ENCODE assay signal across 9 cellular contexts in genomic region chr11:46277313-46277622, GRCh38. TPM values are rescaled to one million over a fixed set of nuclear protein-coding genes. Genes with fewer than 3 reads are reported as not detected.
DNase-seq lines count a peak whose midpoint lies in the region; ATAC-seq and TF ChIP-seq lines count a peak whose summit lies in the region.
"Had no signal": no experiment of that assay in that cellular context is flagged by ENCODE, and none has a peak within 500 bp of the region (broad histone marks: within the 10 kb centered on the region; RNA-seq: fewer than 3 reads in every experiment).

No MANE protein-coding gene starts in this region.

- CTCF ChIA-PET in SK-N-SH (lab: Yijun Ruan, JAX), result interaction anchor here (0.8 to 5.4 kb wide), 9 partner anchors 12 to 38 kb away, joined by 3 to 36 read pairs (median 6); no protein-coding TSS in a partner anchor

- H3K79me2 ChIP-seq in SK-N-SH (ENCODE audit: insufficient read depth), result peaks cover 48% of the 10 kb centered on the region

- H3K9me3 ChIP-seq in SK-N-SH (no peaks in the 10 kb centered on the region), left ventricle myocardium inferior (replicated peaks) (no peaks in the 10 kb centered on the region)

- H2AFZ ChIP-seq in SK-N-SH (ENCODE audit: low read depth), result peak overlapping the region; percentile 53; the same call in 1 of the 2 replicates

- no peaks in the 10 kb centered on the region for H3K36me3 Mint-ChIP-seq in stimulated activated naive B cell treated with anti-CD40 and anti-IgM and Interleukin-4, amounts not matched to agents 10 μg/mL and 1 μg/mL and 100 μg/mL, for 72 hours

- intact Hi-C loops in left ventricle myocardium inferior (cut with micrococcal nuclease), result no loop called here

- H3K4me1 Mint-ChIP-seq in stimulated activated naive B cell treated with anti-CD40 and anti-IgM and Interleukin-4, amounts not matched to agents 10 μg/mL and 1 μg/mL and 100 μg/mL, for 72 hours, result peaks cover 5 to 9% of the 10 kb centered on the region in 2 donors

- TF ChIP-seq CTCF in SK-N-SH (IDR thresholded peaks at IDR 0.05) (no peak), left ventricle myocardium inferior (IDR thresholded peaks at IDR 0.05; ENCODE audit: borderline replicate concordance) (no peak)

- H3K27ac ChIP-seq in SK-N-SH (ENCODE audit: low read depth in 2 of 2, low read length in 1 of 2) (peak overlapping the region in 1 of 2 experiments; percentile 84; a peak in 2 of 4 replicates), left ventricle myocardium inferior (replicated peaks) (peak overlapping the region; percentile 91)

- H3K9me3 Mint-ChIP-seq in stimulated activated naive B cell treated with anti-CD40 and anti-IgM and Interleukin-4, amounts not matched to agents 10 μg/mL and 1 μg/mL and 100 μg/mL, for 72 hours, result no peaks in the 10 kb centered on the region

- peaks cover 14% of the 10 kb centered on the region for H3F3A ChIP-seq in SK-N-SH (replicated peaks; ENCODE audit: insufficient read depth)

- ATAC-seq in stimulated activated naive B cell treated with anti-CD40 and anti-IgM and Interleukin-4, amounts not matched to agents 10 μg/mL and 1 μg/mL and 100 μg/mL, for 72 hours (replicated peaks), result no peak
- ATAC-seq in HG02763 (IDR thresholded peaks at IDR 0.05; ENCODE audit: unreplicated experiment) (no peak), HG03565 (IDR thresholded peaks at IDR 0.05; ENCODE audit: unreplicated experiment) (no peak)

- no peak for TF ChIP-seq EP300 in SK-N-SH (IDR thresholded peaks at IDR 0.05; ENCODE audit: borderline replicate concordance in 1 of 2, low read depth in 1 of 2, low read length in 1 of 2)

- H3K9me2 ChIP-seq in SK-N-SH, result no peaks in the 10 kb centered on the region

- TF ChIP-seq RAD21 in SK-N-SH (IDR thresholded peaks at IDR 0.05; ENCODE audit: low read length), result no peak

- H3K27ac Mint-ChIP-seq in stimulated activated naive B cell treated with anti-CD40 and anti-IgM and Interleukin-4, amounts not matched to agents 10 μg/mL and 1 μg/mL and 100 μg/mL, for 72 hours, result no peak overlapping the region

- peak overlapping the region; percentile 95 for H3K9ac ChIP-seq in SK-N-SH

- H3K4me3 ChIP-seq in SK-N-SH (ENCODE audit: low read depth in 2 of 2, low read length in 1 of 2), result peak overlapping the region; percentile 76 to 87
- H3K4me3 ChIP-seq in left ventricle myocardium inferior, result peak overlapping the region; percentile 89

- peak overlapping the region; percentile 88 for H3K4me2 ChIP-seq in SK-N-SH

- H3K36me3 ChIP-seq in SK-N-SH (replicated peaks in 1 of 2; ENCODE audit: control insufficient read depth in 1 of 2, insufficient read depth in 2 of 2, low read length in 1 of 2) (peaks cover 0 to 7% of the 10 kb centered on the region in 2 experiments), left ventricle myocardium inferior (no peaks in the 10 kb centered on the region)

- DNase-seq in DMS 273 (lab: John Stamatoyannopoulos, UW; ENCODE audit: unreplicated experiment) (peak; percentile 49), DMS 273 treated with DMSO at 0.1 percent for 48 hours (lab: John Stamatoyannopoulos, UW) (no peak), SK-N-SH (no peak), left ventricle myocardium inferior (no peak), D341Med (ENCODE audit: low spot score) (no peak)
- DNase-seq in stimulated activated naive B cell treated with anti-CD40 and anti-IgM and Interleukin-4, amounts not matched to agents 10 μg/mL and 1 μg/mL and 100 μg/mL, for 72 hours, result no peak

- H3K27me3 Mint-ChIP-seq in stimulated activated naive B cell treated with anti-CD40 and anti-IgM and Interleukin-4, amounts not matched to agents 10 μg/mL and 1 μg/mL and 100 μg/mL, for 72 hours, result peaks cover 30 to 60% of the 10 kb centered on the region in 2 donors

- WGBS in SK-N-SH (ENCODE audit: low lambda C conversion rate), result 22% methylated on average over 8 of the region's 8 CpGs

- POLR2A ChIA-PET in SK-N-SH (lab: Yijun Ruan, JAX), result interaction anchor here (1.4 kb wide), 1 partner anchor 34 kb away, joined by 8 read pairs; no protein-coding TSS in a partner anchor

- no peaks in the 10 kb centered on the region for H3K27me3 ChIP-seq in SK-N-SH (ENCODE audit: insufficient read depth)
- H3K27me3 ChIP-seq in left ventricle myocardium inferior (ENCODE audit: low read depth), result no peaks in the 10 kb centered on the region

- H3K4me3 Mint-ChIP-seq in stimulated activated naive B cell treated with anti-CD40 and anti-IgM and Interleukin-4, amounts not matched to agents 10 μg/mL and 1 μg/mL and 100 μg/mL, for 72 hours, result peak overlapping the region; percentile 11 to 51

- H3K4me1 ChIP-seq in SK-N-SH (ENCODE audit: control insufficient read depth in 1 of 2, insufficient read depth in 2 of 2, low read depth in 1 of 2, low read length in 1 of 2) (peaks cover 30 to 45% of the 10 kb centered on the region in 2 experiments), left ventricle myocardium inferior (peaks cover 98% of the 10 kb centered on the region)

- H4K20me1 ChIP-seq in SK-N-SH (ENCODE audit: insufficient read depth), result peaks cover 24% of the 10 kb centered on the region

TF ChIP-seq in SK-N-SH, 30 proteins besides CTCF, POLR2A, EP300 and RAD21:
- TF ChIP-seq TEAD4 (IDR thresholded peaks at IDR 0.05; ENCODE audit: borderline replicate concordance, insufficient read depth), result no peak
- TF ChIP-seq PBX3 (IDR thresholded peaks at IDR 0.05), result no peak
- TF ChIP-seq YY1 (IDR thresholded peaks at IDR 0.05; ENCODE audit: low read depth), result no peak
- TF ChIP-seq MAX (IDR thresholded peaks at IDR 0.05; ENCODE audit: low read depth), result peak; percentile 44; the same call in 1 of the 2 replicates
- TF ChIP-seq GATA2 (CRISPR knock-in tag; IDR thresholded peaks at IDR 0.05), result no peak
- TF ChIP-seq ZBTB33 (IDR thresholded peaks at IDR 0.05; ENCODE audit: borderline replicate concordance, low read depth), result no peak

RNA-seq across cellular contexts. Expression of gene CREB3L1, which starts 0.2 kb away (rescaled TPM):
- polyA plus RNA-seq in SK-N-SH (2012; rRNA removed), result 5.6 and 14.0 TPM in 2 replicates
- polyA plus RNA-seq in SK-N-SH (2012; cell fraction: cytosol; rRNA removed), result 9.9 and 13.3 TPM in 2 replicates
- polyA plus RNA-seq in SK-N-SH (2012; cell fraction: nucleus; rRNA removed), result 14.7 and 17.4 TPM in 2 replicates
- total RNA-seq in left ventricle myocardium inferior, result 40.9 TPM
- total RNA-seq: T-helper 1 cell treated with Interleukin-12 subunit alpha and Interleukin-12 subunit beta and Interleukin-4 antibody, amounts not matched to agents 30 ng/mL and 1 ng/mL, for 36 hours had no signal
